Comparison of ENCODE assay signal across 27 cellular contexts in genomic region chr6:131387706-131388455, GRCh38.
DNase-seq lines count a peak whose midpoint lies in the region; ATAC-seq and TF ChIP-seq lines count a peak whose summit lies in the region.
"Had no signal": no experiment of that assay in that cellular context is flagged by ENCODE, and none has a peak within 500 bp of the region (broad histone marks: within the 10 kb centered on the region; RNA-seq: fewer than 3 reads in every experiment).

No MANE protein-coding gene starts in this region.

- no peak overlapping the region for H3K4me2 ChIP-seq in hepatocyte

- peak; percentile 6 for TF ChIP-seq CTCF in hepatocyte (IDR thresholded peaks at IDR 0.05; ENCODE audit: poor library complexity)

- H3K27me3 ChIP-seq in hepatocyte, result no peaks in the 10 kb centered on the region
- H3K27me3 ChIP-seq: body of pancreas, esophagus squamous epithelium, pancreas had no signal

- no peak overlapping the region for H2AFZ ChIP-seq in hepatocyte

- no peaks in the 10 kb centered on the region for H3K36me3 ChIP-seq in hepatocyte (replicated peaks; ENCODE audit: insufficient read depth, low read depth)
- H3K36me3 ChIP-seq: esophagus squamous epithelium, pancreas had no signal

- H3K4me1 ChIP-seq in hepatocyte (ENCODE audit: insufficient read depth), result no peaks in the 10 kb centered on the region
- H3K4me1 ChIP-seq: body of pancreas, pancreas had no signal

- no peak overlapping the region for H3K4me3 ChIP-seq in hepatocyte
- H3K4me3 ChIP-seq: body of pancreas, esophagus squamous epithelium, pancreas had no signal

- H3K9me3 ChIP-seq in hepatocyte (ENCODE audit: low read depth), result no peaks in the 10 kb centered on the region
- H3K9me3 ChIP-seq: body of pancreas, esophagus squamous epithelium, pancreas had no signal

- H4K20me1 ChIP-seq in hepatocyte (ENCODE audit: insufficient read depth, poor library complexity, severe bottlenecking), result no peaks in the 10 kb centered on the region

- DNase-seq in Ammon's horn (ENCODE audit: low spot score) (peak; percentile 41), NCI-H146 (lab: John Stamatoyannopoulos, UW) (peak; percentile 50), hepatocyte (ENCODE audit: low spot score) (no peak), T-helper 9 cell (no peak)
- DNase-seq: activated CD4-positive, alpha-beta T cell treated with anti-CD3 and anti-CD28 coated beads for 1 hour; activated CD8-positive, alpha-beta T cell treated with anti-CD3 and anti-CD28 coated beads, Interleukin-2, amount 10 ng/mL, durations not matched to agents 7 days and 5 days; activated effector memory CD4-positive, alpha-beta T cell treated with anti-CD3 and anti-CD28 coated beads, Interleukin-2, amount 50 U/mL, for 16 hours; activated naive CD8-positive, alpha-beta T cell treated with anti-CD3 and anti-CD28 coated beads, Interleukin-2, amount 50 U/mL, for 24 hours; activated T-cell treated with anti-CD3 and anti-CD28 coated beads for 4 hours; body of pancreas; CD4-positive, alpha-beta memory T cell; DMS 273 treated with DMSO at 0.1 percent for 48 hours; effector memory CD8-positive, alpha-beta T cell; esophagus squamous epithelium; NCI-H1105; NCI-H2107; nephron progenitor cell; NK-92 treated with Interleukin-12 subunit alpha and Interleukin-12 subunit beta, amount 100 ng/mL, for 24 hours; pancreas; right cardiac atrium; SHP77 treated with DMSO at 0.1 percent for 48 hours; stimulated activated CD4-positive, alpha-beta T cell treated with anti-CD3 and anti-CD28 coated beads, Interleukin-4, amount 100 ng/mL, for 24 hours; stimulated activated naive B cell treated with anti-CD40 and anti-IgM and Interleukin-4, amounts not matched to agents 10 μg/mL and 1 μg/mL and 100 μg/mL, for 72 hours had no signal

- 84% methylated on average over 5 of the region's 5 CpGs for WGBS in hepatocyte (ENCODE audit: low lambda C conversion rate, missing lambda C conversion rate)

- no peak for ATAC-seq in HG02970 (IDR thresholded peaks at IDR 0.05; ENCODE audit: low FRiP score, unreplicated experiment)
- no peak for ATAC-seq in GM19452 (IDR thresholded peaks at IDR 0.05; ENCODE audit: unreplicated experiment)
- ATAC-seq in esophagus mucosa, result no peak
- ATAC-seq: activated CD8-positive, alpha-beta T cell treated with anti-CD3 and anti-CD28 coated beads, Interleukin-2, amount 10 ng/mL, durations not matched to agents 7 days and 5 days; activated naive CD8-positive, alpha-beta T cell treated with anti-CD3 and anti-CD28 coated beads, Interleukin-2, amount 50 U/mL, for 24 hours; body of pancreas; effector memory CD8-positive, alpha-beta T cell; pancreas; right cardiac atrium; stimulated activated naive B cell treated with anti-CD40 and anti-IgM and Interleukin-4, amounts not matched to agents 10 μg/mL and 1 μg/mL and 100 μg/mL, for 72 hours had no signal

- H3K27ac ChIP-seq in angular gyrus (ENCODE audit: low read depth, low read length) (peak overlapping the region; percentile 66), hepatocyte (no peak overlapping the region)
- H3K27ac ChIP-seq: body of pancreas, esophagus squamous epithelium, pancreas had no signal

- no peaks in the 10 kb centered on the region for H3K79me2 ChIP-seq in hepatocyte

- no peaks in the 10 kb centered on the region for H3K9me2 ChIP-seq in hepatocyte (replicated peaks; ENCODE audit: insufficient read depth)

Comparison
In these comparisons a context has a peak if more than half of its experiments do, and no peak if none do; other contexts are left out.
1. DNase-seq: peak in Ammon's horn (single experiment) and NCI-H146 (single experiment); none in hepatocyte (single experiment) and T-helper 9 cell (single experiment).